In genomic region chr10:103111918-103112877, GRCh38 we compare ENCODE assay signal across 9 cellular contexts.
DNase-seq lines count a peak whose midpoint lies in the region; ATAC-seq and TF ChIP-seq lines count a peak whose summit lies in the region.
"Had no signal": no experiment of that assay in that cellular context is flagged by ENCODE, and none has a peak within 500 bp of the region (broad histone marks: within the 10 kb centered on the region; RNA-seq: fewer than 3 reads in every experiment).

No MANE protein-coding gene starts in this region.

- peaks cover 25% of the 10 kb centered on the region for H3F3A ChIP-seq in MM.1S (ENCODE audit: insufficient read depth, low read length)

- peak; percentile 21 for DNase-seq in MM.1S
- DNase-seq in gastrocnemius medialis = no peak
- no peak for DNase-seq in COLO668 (lab: John Stamatoyannopoulos, UW; ENCODE audit: unreplicated experiment)
- no peak for DNase-seq in effector memory CD4-positive, alpha-beta T cell
- no peak for DNase-seq in AG20443 (ENCODE audit: low spot score)
- DNase-seq: NCI-H226 had no signal

- intact Hi-C loops in gastrocnemius medialis (cut with DNase I; ENCODE audit: low total_unique reads) = loop anchor here (5.0 kb wide), 2 partner anchors 35 to 130 kb away; no protein-coding TSS in a partner anchor

- H3K79me2 ChIP-seq in MM.1S (ENCODE audit: low read length) = peaks cover 24% of the 10 kb centered on the region

- in situ Hi-C loops in gastrocnemius medialis (cut with MboI; ENCODE audit: low sequenced_read_pairs in 4 of 4) = loop anchor here in 1 of 4 donors (25.0 kb wide), 1 partner anchor 125 kb away; the partner anchor contains the start of gene RPEL1

- H3K27me3 ChIP-seq in MM.1S (replicated peaks; ENCODE audit: insufficient read depth, low read length) = no peaks in the 10 kb centered on the region
- H3K27me3 ChIP-seq in gastrocnemius medialis = no peaks in the 10 kb centered on the region
- H3K27me3 ChIP-seq in effector memory CD4-positive, alpha-beta T cell (replicated peaks; ENCODE audit: control insufficient read depth, insufficient read depth, low read length, poor library complexity, severe bottlenecking) = no peaks in the 10 kb centered on the region

- H2AFZ ChIP-seq in MM.1S (ENCODE audit: low read length) = no peak overlapping the region

- ATAC-seq in GM18909 (IDR thresholded peaks at IDR 0.05; ENCODE audit: poor library complexity, unreplicated experiment) = peak; percentile 71
- no peak for ATAC-seq in gastrocnemius medialis
- no peak for ATAC-seq in HG03469 (IDR thresholded peaks at IDR 0.05; ENCODE audit: unreplicated experiment)

- no peak overlapping the region for H3K4me3 ChIP-seq in HEK293 (ENCODE audit: low read depth, low read length)
- peak overlapping the region; percentile 14; the same call in 1 of the 2 replicates for H3K4me3 ChIP-seq in MM.1S (ENCODE audit: low read length)
- H3K4me3 ChIP-seq in gastrocnemius medialis = peak overlapping the region in 1 of 4 donors; percentile 48
- no peak overlapping the region for H3K4me3 ChIP-seq in effector memory CD4-positive, alpha-beta T cell (ENCODE audit: insufficient read depth, low read depth, low read length, poor library complexity, severe bottlenecking)

- no peaks in the 10 kb centered on the region for H3K36me3 ChIP-seq in HEK293 (ENCODE audit: control insufficient read depth in 2 of 2, insufficient read depth in 1 of 2, low read length in 2 of 2)
- no peaks in the 10 kb centered on the region for H3K36me3 ChIP-seq in MM.1S (replicated peaks; ENCODE audit: insufficient read depth, low read length)
- no peaks in the 10 kb centered on the region for H3K36me3 ChIP-seq in gastrocnemius medialis
- no peaks in the 10 kb centered on the region for H3K36me3 ChIP-seq in effector memory CD4-positive, alpha-beta T cell (ENCODE audit: control insufficient read depth, insufficient read depth, low read length)

- H4K20me1 ChIP-seq in MM.1S (ENCODE audit: insufficient read depth, low read length) = no peaks in the 10 kb centered on the region

- peak overlapping the region; percentile 20; the same call in 1 of the 2 replicates for H3K9ac ChIP-seq in MM.1S (ENCODE audit: low read length)

- CTCF ChIA-PET in HEK293 (lab: Yijun Ruan, JAX) = interaction anchor here (0.8 to 1.3 kb wide), 3 partner anchors 15 to 210 kb away, joined by 3 to 7 read pairs (median 3); no protein-coding TSS in a partner anchor

- no peaks in the 10 kb centered on the region for H3K9me2 ChIP-seq in MM.1S (replicated peaks; ENCODE audit: insufficient read depth, low read length)

- POLR2A ChIA-PET in HEK293 (lab: Yijun Ruan, JAX) = no interaction called here

- H3K4me1 ChIP-seq in HEK293 (ENCODE audit: control insufficient read depth, insufficient read depth, low read length) = peaks cover 24% of the 10 kb centered on the region
- H3K4me1 ChIP-seq in MM.1S (ENCODE audit: low read length) = peaks cover 34% of the 10 kb centered on the region
- H3K4me1 ChIP-seq in gastrocnemius medialis = peaks cover 85 to 87% of the 10 kb centered on the region in 2 donors
- H3K4me1 ChIP-seq in effector memory CD4-positive, alpha-beta T cell (ENCODE audit: control insufficient read depth, insufficient read depth, low read length, poor library complexity, severe bottlenecking) = no peaks in the 10 kb centered on the region

- TF ChIP-seq CTCF in HEK293 (tag by site-specific recombination; IDR thresholded peaks at IDR 0.05) (no peak), MM.1S (IDR thresholded peaks at IDR 0.05; ENCODE audit: low read length) (no peak), gastrocnemius medialis (IDR thresholded peaks at IDR 0.05 in 4 of 5, conservative IDR thresholded peaks at IDR 0.05 in 1 of 5) (no peak)

- peak overlapping the region; percentile 51 for H3K4me2 ChIP-seq in MM.1S (ENCODE audit: low read depth, low read length)

- TF ChIP-seq POLR2A in gastrocnemius medialis (IDR thresholded peaks at IDR 0.05) = no peak

- peak overlapping the region; percentile 65; the same call in 1 of the 2 replicates for H3K27ac ChIP-seq in HEK293 (ENCODE audit: extremely low read depth, low read depth, low read length)
- H3K27ac ChIP-seq in MM.1S (ENCODE audit: low read length) = peak overlapping the region; percentile 70; the same call in 1 of the 2 replicates
- peak overlapping the region; percentile 79 to 92 (median 84) for H3K27ac ChIP-seq in gastrocnemius medialis
- H3K27ac ChIP-seq in effector memory CD4-positive, alpha-beta T cell (ENCODE audit: insufficient read depth, low read length, poor library complexity, severe bottlenecking) = no peak overlapping the region

- H3K9me3 ChIP-seq in HEK293 (ENCODE audit: control insufficient read depth, insufficient read depth, low read depth, low read length) = no peaks in the 10 kb centered on the region
- H3K9me3 ChIP-seq in MM.1S (replicated peaks; ENCODE audit: insufficient read depth, low read length) = no peaks in the 10 kb centered on the region
- H3K9me3 ChIP-seq in gastrocnemius medialis = no peaks in the 10 kb centered on the region
- no peaks in the 10 kb centered on the region for H3K9me3 ChIP-seq in effector memory CD4-positive, alpha-beta T cell (ENCODE audit: control insufficient read depth, low read length)

TF ChIP-seq in HEK293, 187 proteins besides CTCF, POLR2A, EP300 and RAD21:
- TF ChIP-seq GLI4 (tag by site-specific recombination; IDR thresholded peaks at IDR 0.05) (no peak), ZNF473 (tag by site-specific recombination; IDR thresholded peaks at IDR 0.05) (no peak), ZNF677 (tag by site-specific recombination; IDR thresholded peaks at IDR 0.05) (no peak), OSR2 (tag by site-specific recombination; IDR thresholded peaks at IDR 0.05) (peak; percentile 51; the same call in 1 of the 2 replicates), ZNF544 (tag by site-specific recombination; IDR thresholded peaks at IDR 0.05) (no peak), ZNF561 (tag by site-specific recombination; IDR thresholded peaks at IDR 0.05; ENCODE audit: borderline replicate concordance) (no peak), ZNF26 (tag by site-specific recombination; IDR thresholded peaks at IDR 0.05) (peak; percentile 41; the same call in 1 of the 2 replicates), ZSCAN16 (tag by site-specific recombination; IDR thresholded peaks at IDR 0.05) (no peak), PRDM4 (tag by site-specific recombination; IDR thresholded peaks at IDR 0.05) (no peak), ZBTB6 (tag by site-specific recombination; IDR thresholded peaks at IDR 0.05) (no peak), KLF7 (tag by site-specific recombination; IDR thresholded peaks at IDR 0.05; ENCODE audit: borderline replicate concordance) (no peak)
- TF ChIP-seq, protein P1, sequence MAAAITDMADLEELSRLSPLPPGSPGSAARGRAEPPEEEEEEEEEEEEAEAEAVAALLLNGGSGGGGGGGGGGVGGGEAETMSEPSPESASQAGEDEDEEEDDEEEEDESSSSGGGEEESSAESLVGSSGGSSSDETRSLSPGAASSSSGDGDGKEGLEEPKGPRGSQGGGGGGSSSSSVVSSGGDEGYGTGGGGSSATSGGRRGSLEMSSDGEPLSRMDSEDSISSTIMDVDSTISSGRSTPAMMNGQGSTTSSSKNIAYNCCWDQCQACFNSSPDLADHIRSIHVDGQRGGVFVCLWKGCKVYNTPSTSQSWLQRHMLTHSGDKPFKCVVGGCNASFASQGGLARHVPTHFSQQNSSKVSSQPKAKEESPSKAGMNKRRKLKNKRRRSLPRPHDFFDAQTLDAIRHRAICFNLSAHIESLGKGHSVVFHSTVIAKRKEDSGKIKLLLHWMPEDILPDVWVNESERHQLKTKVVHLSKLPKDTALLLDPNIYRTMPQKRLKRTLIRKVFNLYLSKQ (tag by site-specific recombination; IDR thresholded peaks at IDR 0.05; ENCODE audit: borderline replicate concordance) = no peak
